In the genomic region with DNA sequence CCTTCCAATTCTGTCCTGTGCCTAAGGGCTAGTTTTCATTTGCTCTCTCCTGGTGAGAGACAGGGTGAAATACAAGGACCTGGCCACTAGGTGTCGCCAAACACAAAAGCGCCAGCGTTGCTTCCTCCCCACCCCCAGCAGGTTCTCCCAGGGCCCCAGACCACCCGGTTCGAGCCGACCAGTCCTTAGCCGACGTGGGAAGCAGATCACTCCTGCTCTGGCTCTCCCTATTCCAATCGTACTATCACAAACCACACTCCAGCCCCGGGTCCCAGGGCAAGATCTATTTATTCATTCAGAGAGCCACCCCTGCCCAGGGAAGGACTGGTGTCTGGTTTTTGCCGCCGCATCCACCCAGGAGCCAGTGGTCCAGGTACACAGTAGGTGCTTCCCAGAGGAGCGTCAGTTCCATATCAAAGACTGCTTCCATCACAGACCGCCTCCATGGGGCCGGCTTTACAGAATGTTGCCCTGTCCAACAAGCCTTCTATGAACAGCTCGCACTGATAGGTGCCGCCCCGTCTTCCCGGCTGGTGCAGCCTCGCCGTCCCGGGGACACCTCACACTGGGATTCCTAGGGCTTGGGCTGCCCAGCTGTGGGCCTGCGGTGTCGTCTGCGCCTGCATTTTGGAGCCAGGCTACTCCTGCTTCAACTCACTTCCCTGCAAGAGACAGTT, we compare ENCODE assay signal across 1 cellular context.
TF ChIP-seq lines count a peak whose summit lies in the region.

No MANE protein-coding gene starts in this region.

TF ChIP-seq in HepG2, 621 proteins besides CTCF, POLR2A, EP300 and RAD21 (continued from another document and continues in another):
- TF ChIP-seq, protein P1, sequence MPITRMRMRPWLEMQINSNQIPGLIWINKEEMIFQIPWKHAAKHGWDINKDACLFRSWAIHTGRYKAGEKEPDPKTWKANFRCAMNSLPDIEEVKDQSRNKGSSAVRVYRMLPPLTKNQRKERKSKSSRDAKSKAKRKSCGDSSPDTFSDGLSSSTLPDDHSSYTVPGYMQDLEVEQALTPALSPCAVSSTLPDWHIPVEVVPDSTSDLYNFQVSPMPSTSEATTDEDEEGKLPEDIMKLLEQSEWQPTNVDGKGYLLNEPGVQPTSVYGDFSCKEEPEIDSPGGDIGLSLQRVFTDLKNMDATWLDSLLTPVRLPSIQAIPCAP (CRISPR knock-in tag; IDR thresholded peaks at IDR 0.05; ENCODE audit: low read depth): no peak
- TF ChIP-seq KLF6 (CRISPR knock-in tag; IDR thresholded peaks at IDR 0.05) (no peak), ZMYM4 (CRISPR knock-in tag; IDR thresholded peaks at IDR 0.05) (peak; percentile 22; the same call in 1 of the 2 replicates), ZNF274 (CRISPR knock-in tag; IDR thresholded peaks at IDR 0.05) (0 out of 2 replicates have a peak, but pooled peaks have one; percentile 27), ZNF143 (CRISPR knock-in tag; IDR thresholded peaks at IDR 0.05) (no peak), SMARCE1 (IDR thresholded peaks at IDR 0.05; ENCODE audit: borderline replicate concordance) (no peak), ZFY (CRISPR knock-in tag; IDR thresholded peaks at IDR 0.05) (no peak), ASH2L (IDR thresholded peaks at IDR 0.05; ENCODE audit: insufficient read length, low read depth, low read length) (peak; percentile 23), ZNF816 (CRISPR knock-in tag; IDR thresholded peaks at IDR 0.05; ENCODE audit: borderline replicate concordance) (no peak), THAP11 (CRISPR knock-in tag; IDR thresholded peaks at IDR 0.05) (peak; percentile 20; the same call in 1 of the 2 replicates), GFI1 (CRISPR knock-in tag; IDR thresholded peaks at IDR 0.05; ENCODE audit: borderline replicate concordance) (no peak), PCBP2 (optimal IDR thresholded peaks at IDR 0.05; ENCODE audit: low read depth, low read length, poor library complexity, severe bottlenecking) (no peak), KDM2A (CRISPR knock-in tag; IDR thresholded peaks at IDR 0.05; ENCODE audit: borderline replicate concordance, low read depth) (peak; percentile 16; the same call in 1 of the 2 replicates), ZNF30 (CRISPR knock-in tag; IDR thresholded peaks at IDR 0.05) (no peak), ZFP36L1 (CRISPR knock-in tag; IDR thresholded peaks at IDR 0.05) (no peak), AGO1 (IDR thresholded peaks at IDR 0.05; ENCODE audit: low read depth, low read length, poor library complexity, severe bottlenecking) (no peak), ZNF121 (CRISPR knock-in tag; IDR thresholded peaks at IDR 0.05) (no peak), ZMYM2 (CRISPR knock-in tag; IDR thresholded peaks at IDR 0.05) (no peak), ZZZ3 (CRISPR knock-in tag; IDR thresholded peaks at IDR 0.05; ENCODE audit: borderline replicate concordance) (no peak), RARA (CRISPR knock-in tag; IDR thresholded peaks at IDR 0.05) (no peak), MBD4 (IDR thresholded peaks at IDR 0.05; ENCODE audit: borderline replicate concordance, low read length) (no peak), ZKSCAN5 (CRISPR knock-in tag; IDR thresholded peaks at IDR 0.05) (no peak), ZNF839 (CRISPR knock-in tag; IDR thresholded peaks at IDR 0.05; ENCODE audit: borderline replicate concordance) (0 out of 2 replicates have a peak, but pooled peaks have one; percentile 19), ZNF83 (CRISPR knock-in tag; IDR thresholded peaks at IDR 0.05; ENCODE audit: borderline replicate concordance) (0 out of 2 replicates have a peak, but pooled peaks have one; percentile 35), MZF1 (CRISPR knock-in tag; IDR thresholded peaks at IDR 0.05; ENCODE audit: borderline replicate concordance) (no peak), RBFOX2 (IDR thresholded peaks at IDR 0.05; ENCODE audit: low read depth, low read length) (no peak), ZNF788 (CRISPR knock-in tag; IDR thresholded peaks at IDR 0.05; ENCODE audit: borderline replicate concordance) (peak; percentile 38; the same call in 1 of the 2 replicates), HDAC6 (IDR thresholded peaks at IDR 0.05; ENCODE audit: low read depth, low read length) (no peak), NR2F6 (IDR thresholded peaks at IDR 0.05) (no peak), NR2F6 (CRISPR knock-in tag; IDR thresholded peaks at IDR 0.05) (no peak), ZNF224 (CRISPR knock-in tag; IDR thresholded peaks at IDR 0.05) (no peak), ZNF33A (CRISPR knock-in tag; IDR thresholded peaks at IDR 0.05; ENCODE audit: borderline replicate concordance) (0 out of 2 replicates have a peak, but pooled peaks have one; percentile 70), IRF2 (CRISPR knock-in tag; IDR thresholded peaks at IDR 0.05) (0 out of 2 replicates have a peak, but pooled peaks have one; percentile 37), TMF1 (CRISPR knock-in tag; IDR thresholded peaks at IDR 0.05; ENCODE audit: low read depth) (no peak), PHF21A (CRISPR knock-in tag; IDR thresholded peaks at IDR 0.05) (no peak), CENPX (CRISPR knock-in tag; IDR thresholded peaks at IDR 0.05) (no peak), SMAD1 (CRISPR knock-in tag; IDR thresholded peaks at IDR 0.05; ENCODE audit: borderline replicate concordance, low read depth) (no peak), REXO4 (CRISPR knock-in tag; IDR thresholded peaks at IDR 0.05; ENCODE audit: borderline replicate concordance) (no peak), NFE2L2 (IDR thresholded peaks at IDR 0.05; ENCODE audit: low read length) (no peak)
- TF ChIP-seq, protein P2, sequence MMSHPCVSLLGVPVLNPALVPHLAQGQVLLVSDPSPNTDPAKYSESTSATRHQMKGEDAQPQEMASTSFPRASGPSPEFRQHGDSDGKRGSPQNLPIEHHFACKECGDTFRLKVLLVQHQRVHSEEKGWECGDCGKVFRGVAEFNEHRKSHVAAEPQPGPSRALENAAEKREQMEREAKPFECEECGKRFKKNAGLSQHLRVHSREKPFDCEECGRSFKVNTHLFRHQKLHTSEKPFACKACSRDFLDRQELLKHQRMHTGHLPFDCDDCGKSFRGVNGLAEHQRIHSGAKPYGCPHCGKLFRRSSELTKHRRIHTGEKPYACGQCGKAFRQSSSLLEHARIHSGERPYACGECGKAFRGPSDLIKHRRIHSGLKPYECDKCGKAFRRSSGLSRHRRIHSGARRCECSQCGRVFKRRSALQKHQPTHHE (CRISPR knock-in tag; IDR thresholded peaks at IDR 0.05; ENCODE audit: borderline replicate concordance): no peak
- TF ChIP-seq, protein P3, sequence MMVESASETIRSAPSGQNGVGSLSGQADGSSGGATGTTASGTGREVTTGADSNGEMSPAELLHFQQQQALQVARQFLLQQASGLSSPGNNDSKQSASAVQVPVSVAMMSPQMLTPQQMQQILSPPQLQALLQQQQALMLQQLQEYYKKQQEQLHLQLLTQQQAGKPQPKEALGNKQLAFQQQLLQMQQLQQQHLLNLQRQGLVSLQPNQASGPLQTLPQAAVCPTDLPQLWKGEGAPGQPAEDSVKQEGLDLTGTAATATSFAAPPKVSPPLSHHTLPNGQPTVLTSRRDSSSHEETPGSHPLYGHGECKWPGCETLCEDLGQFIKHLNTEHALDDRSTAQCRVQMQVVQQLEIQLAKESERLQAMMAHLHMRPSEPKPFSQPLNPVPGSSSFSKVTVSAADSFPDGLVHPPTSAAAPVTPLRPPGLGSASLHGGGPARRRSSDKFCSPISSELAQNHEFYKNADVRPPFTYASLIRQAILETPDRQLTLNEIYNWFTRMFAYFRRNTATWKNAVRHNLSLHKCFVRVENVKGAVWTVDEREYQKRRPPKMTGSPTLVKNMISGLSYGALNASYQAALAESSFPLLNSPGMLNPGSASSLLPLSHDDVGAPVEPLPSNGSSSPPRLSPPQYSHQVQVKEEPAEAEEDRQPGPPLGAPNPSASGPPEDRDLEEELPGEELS (CRISPR knock-in tag; IDR thresholded peaks at IDR 0.05): no peak; the same call in 1 of the 2 replicates
- TF ChIP-seq, protein P4, sequence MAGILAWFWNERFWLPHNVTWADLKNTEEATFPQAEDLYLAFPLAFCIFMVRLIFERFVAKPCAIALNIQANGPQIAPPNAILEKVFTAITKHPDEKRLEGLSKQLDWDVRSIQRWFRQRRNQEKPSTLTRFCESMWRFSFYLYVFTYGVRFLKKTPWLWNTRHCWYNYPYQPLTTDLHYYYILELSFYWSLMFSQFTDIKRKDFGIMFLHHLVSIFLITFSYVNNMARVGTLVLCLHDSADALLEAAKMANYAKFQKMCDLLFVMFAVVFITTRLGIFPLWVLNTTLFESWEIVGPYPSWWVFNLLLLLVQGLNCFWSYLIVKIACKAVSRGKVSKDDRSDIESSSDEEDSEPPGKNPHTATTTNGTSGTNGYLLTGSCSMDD (CRISPR knock-in tag; IDR thresholded peaks at IDR 0.05): no peak
- TF ChIP-seq, protein P5, sequence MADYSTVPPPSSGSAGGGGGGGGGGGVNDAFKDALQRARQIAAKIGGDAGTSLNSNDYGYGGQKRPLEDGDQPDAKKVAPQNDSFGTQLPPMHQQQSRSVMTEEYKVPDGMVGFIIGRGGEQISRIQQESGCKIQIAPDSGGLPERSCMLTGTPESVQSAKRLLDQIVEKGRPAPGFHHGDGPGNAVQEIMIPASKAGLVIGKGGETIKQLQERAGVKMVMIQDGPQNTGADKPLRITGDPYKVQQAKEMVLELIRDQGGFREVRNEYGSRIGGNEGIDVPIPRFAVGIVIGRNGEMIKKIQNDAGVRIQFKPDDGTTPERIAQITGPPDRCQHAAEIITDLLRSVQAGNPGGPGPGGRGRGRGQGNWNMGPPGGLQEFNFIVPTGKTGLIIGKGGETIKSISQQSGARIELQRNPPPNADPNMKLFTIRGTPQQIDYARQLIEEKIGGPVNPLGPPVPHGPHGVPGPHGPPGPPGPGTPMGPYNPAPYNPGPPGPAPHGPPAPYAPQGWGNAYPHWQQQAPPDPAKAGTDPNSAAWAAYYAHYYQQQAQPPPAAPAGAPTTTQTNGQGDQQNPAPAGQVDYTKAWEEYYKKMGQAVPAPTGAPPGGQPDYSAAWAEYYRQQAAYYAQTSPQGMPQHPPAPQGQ (CRISPR knock-in tag; IDR thresholded peaks at IDR 0.05; ENCODE audit: borderline replicate concordance): no peak
- TF ChIP-seq, protein P6, sequence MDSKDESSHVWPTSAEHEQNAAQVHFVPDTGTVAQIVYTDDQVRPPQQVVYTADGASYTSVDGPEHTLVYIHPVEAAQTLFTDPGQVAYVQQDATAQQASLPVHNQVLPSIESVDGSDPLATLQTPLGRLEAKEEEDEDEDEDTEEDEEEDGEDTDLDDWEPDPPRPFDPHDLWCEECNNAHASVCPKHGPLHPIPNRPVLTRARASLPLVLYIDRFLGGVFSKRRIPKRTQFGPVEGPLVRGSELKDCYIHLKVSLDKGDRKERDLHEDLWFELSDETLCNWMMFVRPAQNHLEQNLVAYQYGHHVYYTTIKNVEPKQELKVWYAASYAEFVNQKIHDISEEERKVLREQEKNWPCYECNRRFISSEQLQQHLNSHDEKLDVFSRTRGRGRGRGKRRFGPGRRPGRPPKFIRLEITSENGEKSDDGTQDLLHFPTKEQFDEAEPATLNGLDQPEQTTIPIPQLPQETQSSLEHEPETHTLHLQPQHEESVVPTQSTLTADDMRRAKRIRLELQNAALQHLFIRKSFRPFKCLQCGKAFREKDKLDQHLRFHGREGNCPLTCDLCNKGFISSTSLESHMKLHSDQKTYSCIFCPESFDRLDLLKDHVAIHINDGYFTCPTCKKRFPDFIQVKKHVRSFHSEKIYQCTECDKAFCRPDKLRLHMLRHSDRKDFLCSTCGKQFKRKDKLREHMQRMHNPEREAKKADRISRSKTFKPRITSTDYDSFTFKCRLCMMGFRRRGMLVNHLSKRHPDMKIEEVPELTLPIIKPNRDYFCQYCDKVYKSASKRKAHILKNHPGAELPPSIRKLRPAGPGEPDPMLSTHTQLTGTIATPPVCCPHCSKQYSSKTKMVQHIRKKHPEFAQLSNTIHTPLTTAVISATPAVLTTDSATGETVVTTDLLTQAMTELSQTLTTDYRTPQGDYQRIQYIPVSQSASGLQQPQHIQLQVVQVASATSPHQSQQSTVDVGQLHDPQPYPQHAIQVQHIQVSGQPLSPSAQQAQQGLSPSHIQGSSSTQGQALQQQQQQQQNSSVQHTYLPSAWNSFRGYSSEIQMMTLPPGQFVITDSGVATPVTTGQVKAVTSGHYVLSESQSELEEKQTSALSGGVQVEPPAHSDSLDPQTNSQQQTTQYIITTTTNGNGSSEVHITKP (CRISPR knock-in tag; IDR thresholded peaks at IDR 0.05; ENCODE audit: low read depth): no peak
- TF ChIP-seq, protein P7, sequence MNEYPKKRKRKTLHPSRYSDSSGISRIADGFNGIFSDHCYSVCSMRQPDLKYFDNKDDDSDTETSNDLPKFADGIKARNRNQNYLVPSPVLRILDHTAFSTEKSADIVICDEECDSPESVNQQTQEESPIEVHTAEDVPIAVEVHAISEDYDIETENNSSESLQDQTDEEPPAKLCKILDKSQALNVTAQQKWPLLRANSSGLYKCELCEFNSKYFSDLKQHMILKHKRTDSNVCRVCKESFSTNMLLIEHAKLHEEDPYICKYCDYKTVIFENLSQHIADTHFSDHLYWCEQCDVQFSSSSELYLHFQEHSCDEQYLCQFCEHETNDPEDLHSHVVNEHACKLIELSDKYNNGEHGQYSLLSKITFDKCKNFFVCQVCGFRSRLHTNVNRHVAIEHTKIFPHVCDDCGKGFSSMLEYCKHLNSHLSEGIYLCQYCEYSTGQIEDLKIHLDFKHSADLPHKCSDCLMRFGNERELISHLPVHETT (CRISPR knock-in tag; conservative IDR thresholded peaks at IDR 0.05): no peak
